Comparison of ENCODE assay signal across 10 cellular contexts in the genomic region with DNA sequence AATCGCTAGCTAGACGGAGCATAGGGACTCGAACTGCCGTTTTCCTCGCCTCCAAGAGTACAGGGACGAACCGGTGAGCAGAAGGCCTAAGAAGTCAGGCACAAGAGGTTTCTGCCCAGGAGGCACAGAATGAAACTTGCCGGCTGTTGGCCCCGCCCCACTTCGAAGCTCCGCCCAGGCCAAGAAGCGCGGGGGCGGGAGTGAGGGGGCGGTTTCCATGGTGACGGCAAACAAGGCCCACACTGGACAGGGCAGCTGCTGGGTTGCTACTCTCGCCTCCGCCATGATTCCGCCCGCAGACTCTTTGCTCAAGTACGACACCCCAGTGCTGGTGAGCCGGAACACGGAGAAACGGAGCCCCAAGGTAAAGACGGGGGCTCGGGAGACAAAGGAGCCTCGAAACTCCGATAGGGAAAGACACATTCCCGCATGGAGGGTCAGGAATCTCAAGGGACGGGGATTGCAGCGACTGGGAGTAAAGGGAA. TPM values are rescaled to one million over a fixed set of nuclear protein-coding genes. Genes with fewer than 3 reads are reported as not detected.
DNase-seq lines count a peak whose midpoint lies in the region; ATAC-seq, FAIRE-seq and TF ChIP-seq lines count a peak whose summit lies in the region.
"Had no signal": no experiment of that assay in that cellular context is flagged by ENCODE, and none has a peak within 500 bp of the region (broad histone marks: within the 10 kb centered on the region; RNA-seq: fewer than 3 reads in every experiment).

A gene (plus strand): TSS at position 229 of the 485 bp plus-strand sequence. CDS start 55 bp downstream, at position 284.

- H3K9ac ChIP-seq in astrocyte (ENCODE audit: low read length): peak within 1 kb of the TSS; percentile 72

- H3K4me3 ChIP-seq in astrocyte (ENCODE audit: insufficient read depth, low read depth, low read length): peak within 1 kb of the TSS; percentile 59
- H3K4me3 ChIP-seq in pancreas: peak within 1 kb of the TSS; percentile 21 to 59 (median 36)

- H3K4me2 ChIP-seq in astrocyte (ENCODE audit: low read length): peak within 1 kb of the TSS; percentile 83

- no peaks in the 10 kb centered on the region for H3K27me3 Mint-ChIP-seq in astrocyte (ENCODE audit: low read depth, unreplicated experiment)

- peak within 1 kb of the TSS; percentile 85 for H3K27ac Mint-ChIP-seq in astrocyte (ENCODE audit: unreplicated experiment)
- H3K27ac Mint-ChIP-seq: activated B cell treated with CpG ODN at 0.5 μM for 24 hours had no signal

- H3K9me3 ChIP-seq in astrocyte (ENCODE audit: insufficient read depth, low read depth, low read length) (no peaks in the 10 kb centered on the region), pancreas (no peaks in the 10 kb centered on the region)

- TF ChIP-seq CTCF in astrocyte (IDR thresholded peaks at IDR 0.05; ENCODE audit: insufficient read depth, low read depth, low read length) (no peak), pancreas (IDR thresholded peaks at IDR 0.05) (no peak)

- H3K4me3 Mint-ChIP-seq in astrocyte (ENCODE audit: unreplicated experiment): peak within 1 kb of the TSS; percentile 85
- H3K4me3 Mint-ChIP-seq: activated B cell treated with CpG ODN at 0.5 μM for 24 hours had no signal

- H3K36me3 ChIP-seq in astrocyte (ENCODE audit: insufficient read depth, low read length) (peaks cover 4% of the 10 kb centered on the region), pancreas (peaks cover 0 to 2% (median 0%) of the 10 kb centered on the region in 3 donors)

- FAIRE-seq in astrocyte (lab: Jason Lieb, UNC) (no peak), pancreas (lab: Jason Lieb, UNC) (no peak)

- ATAC-seq in left ventricle myocardium superior (peak; percentile 86), pancreas (peak; percentile 91 to 96 (median 94)), GM21737 (IDR thresholded peaks at IDR 0.05; ENCODE audit: unreplicated experiment) (no peak)

- intact Hi-C loops in left ventricle myocardium superior (cut with micrococcal nuclease): no loop called here
- intact Hi-C loops in pancreas (cut with DNase I): no loop called here

- H3K4me1 ChIP-seq in astrocyte (ENCODE audit: insufficient read depth, low read length) (peaks cover 23% of the 10 kb centered on the region), pancreas (peaks cover 7 to 23% (median 9%) of the 10 kb centered on the region in 3 donors)

- peaks cover 20% of the 10 kb centered on the region for H4K20me1 ChIP-seq in astrocyte (ENCODE audit: insufficient read depth, low read length)

- H3K27ac ChIP-seq in astrocyte (ENCODE audit: low read depth, low read length): peak within 1 kb of the TSS; percentile 62
- H3K27ac ChIP-seq in pancreas: peak within 1 kb of the TSS in 3 of 4 donors; percentile 20 to 44 (median 33)
- H3K27ac ChIP-seq: C4-2B had no signal

- peak within 1 kb of the TSS; percentile 84 for H2AFZ ChIP-seq in astrocyte (ENCODE audit: low read depth, low read length)

- WGBS in pancreas, 2 donors: 3 to 4% methylated on average over 31 of the region's 31 CpGs

- peak; percentile 47 for DNase-seq in activated CD4-positive, CD25-positive, alpha-beta regulatory T cell treated with anti-CD3 and anti-CD28 coated beads, Interleukin-2, amount 50 U/mL, for 72 hours
- no peak for DNase-seq in activated CD4-positive, CD25-positive, alpha-beta regulatory T cell (lab: John Stamatoyannopoulos, UW)
- DNase-seq in NCI-H2227 (lab: John Stamatoyannopoulos, UW; ENCODE audit: unreplicated experiment) (peak; percentile 94), astrocyte (ENCODE audit: low read depth) (peak; percentile 74), left ventricle myocardium superior (peak; percentile 89), pancreas (peak; percentile 90 to 98 (median 96))
- no peak for DNase-seq in effector CD4-positive, alpha-beta T cell
- DNase-seq: activated B cell treated with CpG ODN at 0.5 μM for 24 hours had no signal

- H3K79me2 ChIP-seq in astrocyte (ENCODE audit: insufficient read depth, low read length): peaks cover 24% of the 10 kb centered on the region

- H3K36me3 Mint-ChIP-seq in astrocyte (ENCODE audit: low read depth, unreplicated experiment): peaks cover 7% of the 10 kb centered on the region

- H3K27me3 ChIP-seq in astrocyte (ENCODE audit: insufficient read depth, low read length) (no peaks in the 10 kb centered on the region), pancreas (no peaks in the 10 kb centered on the region)

- peaks cover 15% of the 10 kb centered on the region for H3K4me1 Mint-ChIP-seq in astrocyte (ENCODE audit: low read depth, unreplicated experiment)

- H3K9me3 Mint-ChIP-seq in astrocyte (ENCODE audit: unreplicated experiment): no peaks in the 10 kb centered on the region
- H3K9me3 Mint-ChIP-seq: activated B cell treated with CpG ODN at 0.5 μM for 24 hours had no signal

RNA-seq across cellular contexts. Expression of the gene that starts here (rescaled TPM):
- total RNA-seq in astrocyte (7.2 and 9.6 TPM in 2 replicates), left ventricle myocardium superior (2.3 TPM), pancreas (10 to 100 TPM in 5 of 6 donors, 1 to 10 TPM in 1; 8.7 to 16.3 (median 11.2) TPM)
- polyA plus RNA-seq in pancreas: 10 to 100 TPM; 38.4 to 61.0 TPM
- total RNA-seq: activated B cell treated with CpG ODN at 0.5 μM for 24 hours had no signal

Comparison
In these comparisons a context has a peak if more than half of its experiments do, and no peak if none do; other contexts are left out.
1. DNase-seq: peak in activated CD4-positive, CD25-positive, alpha-beta regulatory T cell treated with anti-CD3 and anti-CD28 coated beads, Interleukin-2, amount 50 U/mL, for 72 hours (single experiment), NCI-H2227 (single experiment), astrocyte (single experiment), left ventricle myocardium superior (single experiment) and pancreas (6 of 6); none in activated CD4-positive, CD25-positive, alpha-beta regulatory T cell (0 of 4) and effector CD4-positive, alpha-beta T cell (single experiment).